Comparison of ENCODE assay signal across 3 cellular contexts in the genomic region with DNA sequence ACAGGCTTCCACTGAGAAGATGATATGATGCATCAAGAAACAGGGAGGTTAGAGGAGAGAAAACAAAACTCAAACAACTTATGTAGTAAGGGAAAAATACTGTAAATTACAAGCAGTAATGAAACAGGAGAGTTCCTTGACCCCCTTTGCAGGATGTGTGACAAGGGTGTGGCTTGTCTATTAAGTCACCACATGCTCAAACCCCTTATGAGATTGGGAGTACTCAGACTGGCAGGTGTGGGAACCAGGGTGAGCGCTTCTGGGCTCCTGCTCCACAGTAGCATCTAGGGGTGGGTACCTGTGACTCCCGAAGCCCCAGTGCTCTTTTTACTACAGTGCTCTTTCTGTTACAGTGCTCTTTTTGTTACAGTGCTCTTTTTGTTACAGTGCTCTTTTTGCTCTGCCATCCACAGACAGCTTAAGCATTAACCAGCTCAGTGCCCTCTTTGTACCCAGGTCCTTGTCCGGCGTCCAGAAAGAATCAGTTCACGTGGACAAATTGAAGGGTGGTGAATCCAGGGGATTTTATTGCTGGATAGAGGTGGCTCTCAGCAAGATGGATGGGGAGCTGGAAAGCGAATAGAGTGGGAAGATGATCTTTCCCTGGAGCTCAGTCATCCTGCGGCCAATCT.
TF ChIP-seq lines count a peak whose summit lies in the region.

No MANE protein-coding gene starts in this region.

TF ChIP-seq in GM23338, 12 proteins besides CTCF, POLR2A, EP300 and RAD21 (continues in another document):
- TF ChIP-seq CREB1 (CRISPR knock-in tag; IDR thresholded peaks at IDR 0.05; ENCODE audit: low read depth) (no peak), ZNF114 (CRISPR knock-in tag; IDR thresholded peaks at IDR 0.05) (no peak), POLR2AphosphoS5 (IDR thresholded peaks at IDR 0.05; ENCODE audit: low read depth) (no peak), EZH2 (IDR thresholded peaks at IDR 0.05; ENCODE audit: low read depth, unreplicated experiment) (no peak), ZNF331 (CRISPR knock-in tag; IDR thresholded peaks at IDR 0.05; ENCODE audit: low read depth) (no peak), STAT1 (IDR thresholded peaks at IDR 0.05; ENCODE audit: unreplicated experiment) (no peak), JUNB (IDR thresholded peaks at IDR 0.05; ENCODE audit: unreplicated experiment) (no peak), NANOG (IDR thresholded peaks at IDR 0.05; ENCODE audit: borderline replicate concordance) (no peak), EZH2phosphoT487 (IDR thresholded peaks at IDR 0.05; ENCODE audit: unreplicated experiment) (no peak)
- TF ChIP-seq, protein P1, sequence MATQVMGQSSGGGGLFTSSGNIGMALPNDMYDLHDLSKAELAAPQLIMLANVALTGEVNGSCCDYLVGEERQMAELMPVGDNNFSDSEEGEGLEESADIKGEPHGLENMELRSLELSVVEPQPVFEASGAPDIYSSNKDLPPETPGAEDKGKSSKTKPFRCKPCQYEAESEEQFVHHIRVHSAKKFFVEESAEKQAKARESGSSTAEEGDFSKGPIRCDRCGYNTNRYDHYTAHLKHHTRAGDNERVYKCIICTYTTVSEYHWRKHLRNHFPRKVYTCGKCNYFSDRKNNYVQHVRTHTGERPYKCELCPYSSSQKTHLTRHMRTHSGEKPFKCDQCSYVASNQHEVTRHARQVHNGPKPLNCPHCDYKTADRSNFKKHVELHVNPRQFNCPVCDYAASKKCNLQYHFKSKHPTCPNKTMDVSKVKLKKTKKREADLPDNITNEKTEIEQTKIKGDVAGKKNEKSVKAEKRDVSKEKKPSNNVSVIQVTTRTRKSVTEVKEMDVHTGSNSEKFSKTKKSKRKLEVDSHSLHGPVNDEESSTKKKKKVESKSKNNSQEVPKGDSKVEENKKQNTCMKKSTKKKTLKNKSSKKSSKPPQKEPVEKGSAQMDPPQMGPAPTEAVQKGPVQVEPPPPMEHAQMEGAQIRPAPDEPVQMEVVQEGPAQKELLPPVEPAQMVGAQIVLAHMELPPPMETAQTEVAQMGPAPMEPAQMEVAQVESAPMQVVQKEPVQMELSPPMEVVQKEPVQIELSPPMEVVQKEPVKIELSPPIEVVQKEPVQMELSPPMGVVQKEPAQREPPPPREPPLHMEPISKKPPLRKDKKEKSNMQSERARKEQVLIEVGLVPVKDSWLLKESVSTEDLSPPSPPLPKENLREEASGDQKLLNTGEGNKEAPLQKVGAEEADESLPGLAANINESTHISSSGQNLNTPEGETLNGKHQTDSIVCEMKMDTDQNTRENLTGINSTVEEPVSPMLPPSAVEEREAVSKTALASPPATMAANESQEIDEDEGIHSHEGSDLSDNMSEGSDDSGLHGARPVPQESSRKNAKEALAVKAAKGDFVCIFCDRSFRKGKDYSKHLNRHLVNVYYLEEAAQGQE (IDR thresholded peaks at IDR 0.05; ENCODE audit: unreplicated experiment), result no peak

TF ChIP-seq in HepG2, 621 proteins besides CTCF, POLR2A, EP300 and RAD21:
- TF ChIP-seq, protein P2, sequence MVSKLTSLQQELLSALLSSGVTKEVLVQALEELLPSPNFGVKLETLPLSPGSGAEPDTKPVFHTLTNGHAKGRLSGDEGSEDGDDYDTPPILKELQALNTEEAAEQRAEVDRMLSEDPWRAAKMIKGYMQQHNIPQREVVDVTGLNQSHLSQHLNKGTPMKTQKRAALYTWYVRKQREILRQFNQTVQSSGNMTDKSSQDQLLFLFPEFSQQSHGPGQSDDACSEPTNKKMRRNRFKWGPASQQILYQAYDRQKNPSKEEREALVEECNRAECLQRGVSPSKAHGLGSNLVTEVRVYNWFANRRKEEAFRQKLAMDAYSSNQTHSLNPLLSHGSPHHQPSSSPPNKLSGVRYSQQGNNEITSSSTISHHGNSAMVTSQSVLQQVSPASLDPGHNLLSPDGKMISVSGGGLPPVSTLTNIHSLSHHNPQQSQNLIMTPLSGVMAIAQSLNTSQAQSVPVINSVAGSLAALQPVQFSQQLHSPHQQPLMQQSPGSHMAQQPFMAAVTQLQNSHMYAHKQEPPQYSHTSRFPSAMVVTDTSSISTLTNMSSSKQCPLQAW (CRISPR knock-in tag; IDR thresholded peaks at IDR 0.05), result 0 out of 2 replicates have a peak, but pooled peaks have one; percentile 60
- TF ChIP-seq, protein P3, sequence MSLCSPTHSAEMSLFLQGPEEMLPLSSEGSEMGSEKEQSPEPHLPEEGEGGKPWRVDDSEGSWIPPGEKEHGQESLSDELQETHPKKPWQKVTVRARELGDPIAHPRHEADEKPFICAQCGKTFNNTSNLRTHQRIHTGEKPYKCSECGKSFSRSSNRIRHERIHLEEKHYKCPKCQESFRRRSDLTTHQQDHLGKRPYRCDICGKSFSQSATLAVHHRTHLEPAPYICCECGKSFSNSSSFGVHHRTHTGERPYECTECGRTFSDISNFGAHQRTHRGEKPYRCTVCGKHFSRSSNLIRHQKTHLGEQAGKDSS (CRISPR knock-in tag; IDR thresholded peaks at IDR 0.05; ENCODE audit: borderline replicate concordance, low read depth), result peak; percentile 96
- no peak for TF ChIP-seq NFRKB (IDR thresholded peaks at IDR 0.05)
- no peak for TF ChIP-seq HNF4G (IDR thresholded peaks at IDR 0.05; ENCODE audit: borderline replicate concordance, low read depth, low read length)
- no peak for TF ChIP-seq HNF4G (CRISPR knock-in tag; IDR thresholded peaks at IDR 0.05; ENCODE audit: borderline replicate concordance, low read depth)
- TF ChIP-seq, protein P4, sequence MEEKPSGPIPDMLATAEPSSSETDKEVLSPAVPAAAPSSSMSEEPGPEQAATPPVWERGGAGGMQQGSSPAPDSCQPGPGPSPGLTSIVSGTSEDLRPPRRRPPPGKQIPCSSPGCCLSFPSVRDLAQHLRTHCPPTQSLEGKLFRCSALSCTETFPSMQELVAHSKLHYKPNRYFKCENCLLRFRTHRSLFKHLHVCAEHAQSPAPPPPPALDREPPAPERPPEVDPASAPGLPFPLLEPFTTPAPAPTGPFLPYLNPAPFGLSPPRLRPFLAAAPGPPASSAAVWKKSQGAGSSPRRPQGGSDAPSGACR (CRISPR knock-in tag; IDR thresholded peaks at IDR 0.05), result no peak
- TF ChIP-seq SOX6 (IDR thresholded peaks at IDR 0.05), result no peak
- TF ChIP-seq SOX6 (CRISPR knock-in tag; IDR thresholded peaks at IDR 0.05), result peak; percentile 30; the same call in 1 of the 2 replicates
- TF ChIP-seq ZNF263 (CRISPR knock-in tag; IDR thresholded peaks at IDR 0.05), result peak; percentile 90

TF ChIP-seq in HEK293T, 16 proteins besides CTCF, POLR2A, EP300 and RAD21:
- TF ChIP-seq LEF1 (IDR thresholded peaks at IDR 0.05; ENCODE audit: borderline replicate concordance), result no peak
- no peak for TF ChIP-seq FOXM1 (IDR thresholded peaks at IDR 0.05; ENCODE audit: borderline replicate concordance)
- TF ChIP-seq, protein P5, sequence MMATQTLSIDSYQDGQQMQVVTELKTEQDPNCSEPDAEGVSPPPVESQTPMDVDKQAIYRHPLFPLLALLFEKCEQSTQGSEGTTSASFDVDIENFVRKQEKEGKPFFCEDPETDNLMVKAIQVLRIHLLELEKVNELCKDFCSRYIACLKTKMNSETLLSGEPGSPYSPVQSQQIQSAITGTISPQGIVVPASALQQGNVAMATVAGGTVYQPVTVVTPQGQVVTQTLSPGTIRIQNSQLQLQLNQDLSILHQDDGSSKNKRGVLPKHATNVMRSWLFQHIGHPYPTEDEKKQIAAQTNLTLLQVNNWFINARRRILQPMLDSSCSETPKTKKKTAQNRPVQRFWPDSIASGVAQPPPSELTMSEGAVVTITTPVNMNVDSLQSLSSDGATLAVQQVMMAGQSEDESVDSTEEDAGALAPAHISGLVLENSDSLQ (IDR thresholded peaks at IDR 0.05), result no peak
- no peak for TF ChIP-seq ARNT (IDR thresholded peaks at IDR 0.05)
- no peak for TF ChIP-seq HDGF (IDR thresholded peaks at IDR 0.05; ENCODE audit: borderline replicate concordance)
- no peak for TF ChIP-seq FOXA1 (IDR thresholded peaks at IDR 0.05)
- no peak for TF ChIP-seq L3MBTL2 (conservative IDR thresholded peaks at IDR 0.05)
- TF ChIP-seq CTBP1 (IDR thresholded peaks at IDR 0.05; ENCODE audit: borderline replicate concordance), result no peak
- TF ChIP-seq NFRKB (IDR thresholded peaks at IDR 0.05), result no peak
- TF ChIP-seq FOXK2 (IDR thresholded peaks at IDR 0.05), result no peak
- no peak for TF ChIP-seq ZNF384 (IDR thresholded peaks at IDR 0.05)
- no peak for TF ChIP-seq SUZ12 (IDR thresholded peaks at IDR 0.05)
- TF ChIP-seq TARDBP (IDR thresholded peaks at IDR 0.05), result no peak
- TF ChIP-seq SP1 (IDR thresholded peaks at IDR 0.05), result no peak
- TF ChIP-seq BHLHE40 (IDR thresholded peaks at IDR 0.05; ENCODE audit: borderline replicate concordance), result no peak
- no peak for TF ChIP-seq ELF4 (IDR thresholded peaks at IDR 0.05)
